ENCODE assay signal across 1 cellular context in genomic region chr17:49634487-49634865, GRCh38.
TF ChIP-seq lines count a peak whose summit lies in the region.

No MANE protein-coding gene starts in this region.

TF ChIP-seq in HepG2, 621 proteins besides CTCF, POLR2A, EP300 and RAD21:
- TF ChIP-seq ZFP41 (CRISPR knock-in tag; IDR thresholded peaks at IDR 0.05; ENCODE audit: borderline replicate concordance) (no peak), TP53 (CRISPR knock-in tag; conservative IDR thresholded peaks at IDR 0.05) (no peak), TOPORS (CRISPR knock-in tag; IDR thresholded peaks at IDR 0.05) (no peak), FOXA3 (CRISPR knock-in tag; IDR thresholded peaks at IDR 0.05) (no peak), ZNF513 (CRISPR knock-in tag; conservative IDR thresholded peaks at IDR 0.05) (no peak), ZBTB3 (CRISPR knock-in tag; IDR thresholded peaks at IDR 0.05; ENCODE audit: borderline replicate concordance, low read depth) (no peak), MLX (CRISPR knock-in tag; IDR thresholded peaks at IDR 0.05) (no peak), ISL2 (CRISPR knock-in tag; IDR thresholded peaks at IDR 0.05) (no peak), HOXA5 (CRISPR knock-in tag; IDR thresholded peaks at IDR 0.05) (no peak), SIX1 (CRISPR knock-in tag; IDR thresholded peaks at IDR 0.05; ENCODE audit: borderline replicate concordance) (no peak), TCF12 (IDR thresholded peaks at IDR 0.05) (no peak), TCF12 (CRISPR knock-in tag; IDR thresholded peaks at IDR 0.05) (no peak), MAFG (CRISPR knock-in tag; IDR thresholded peaks at IDR 0.05) (no peak)
